8 cellular contexts compared by ENCODE assay signal in the genomic region with DNA sequence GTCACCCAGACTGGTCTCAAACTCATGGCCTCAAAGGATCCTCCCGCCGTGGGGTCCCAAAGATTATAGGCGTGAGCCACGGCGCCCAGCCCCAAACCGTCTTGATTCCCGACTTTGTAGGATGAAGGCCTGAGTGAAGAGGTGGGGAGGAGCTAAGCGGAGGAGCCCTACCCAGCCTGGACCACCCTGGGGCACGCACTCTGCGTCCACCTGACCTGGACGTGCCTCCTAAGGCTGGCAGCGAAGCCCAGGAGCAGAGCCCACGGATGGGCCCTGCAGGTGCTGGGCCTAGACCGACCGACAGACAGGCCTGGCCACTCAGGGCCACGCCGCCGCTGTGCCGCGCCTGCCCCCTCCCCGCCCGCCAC. TPM values are rescaled to one million over a fixed set of nuclear protein-coding genes. Genes with fewer than 3 reads are reported as not detected.
DNase-seq lines count a peak whose midpoint lies in the region; ATAC-seq and TF ChIP-seq lines count a peak whose summit lies in the region.
"Not testable (repeated sequence)": the region's sequence is repeated elsewhere in the genome, so short reads cannot be mapped to it uniquely, and the experiment has no call there.

No MANE protein-coding gene starts in this region.

- H3K4me1 ChIP-seq in DND-41 (ENCODE audit: insufficient read depth, low read length) (peaks cover 52% of the 10 kb centered on the region), Loucy (ENCODE audit: insufficient read depth, low read length, poor library complexity, severe bottlenecking) (peaks cover 34% of the 10 kb centered on the region), subcutaneous abdominal adipose tissue (ENCODE audit: control insufficient read depth in 5 of 5, insufficient read depth in 5 of 5, low read length in 5 of 5) (peaks cover 0 to 32% (median 19%) of the 10 kb centered on the region in 5 donors)
- H3K4me1 ChIP-seq in HEK293 (ENCODE audit: control insufficient read depth, insufficient read depth, low read length); breast epithelium: not testable (repeated sequence)
- H3K4me1 ChIP-seq in naive thymus-derived CD4-positive, alpha-beta T cell (ENCODE audit: control insufficient read depth in 2 of 2, insufficient read depth in 2 of 2, low read length in 2 of 2): peaks cover 13 to 14% of the 10 kb centered on the region in 2 donors

- peak overlapping the region; percentile 87 to 93 (median 91) for H3K27ac Mint-ChIP-seq in naive thymus-derived CD4-positive, alpha-beta T cell

- not testable (repeated sequence) for H3K9me2 ChIP-seq in Loucy (replicated peaks; ENCODE audit: low read depth, low read length)

- TF ChIP-seq CTCF in DND-41 (IDR thresholded peaks at IDR 0.05; ENCODE audit: borderline replicate concordance, extremely low read depth, low read length, poor library complexity, severe bottlenecking); HEK293 (tag by site-specific recombination; IDR thresholded peaks at IDR 0.05); Loucy (conservative IDR thresholded peaks at IDR 0.05; ENCODE audit: low read length); VCaP (conservative IDR thresholded peaks at IDR 0.05); breast epithelium (IDR thresholded peaks at IDR 0.05): not testable (repeated sequence)

- peak overlapping the region; percentile 71 for H2AFZ ChIP-seq in DND-41 (ENCODE audit: low read depth, low read length)
- H2AFZ ChIP-seq in Loucy (ENCODE audit: low read length): not testable (repeated sequence)

- peak overlapping the region; percentile 87 for H3K4me2 ChIP-seq in DND-41 (ENCODE audit: insufficient read depth, low read length)
- H3K4me2 ChIP-seq in Loucy (ENCODE audit: low read depth, low read length, poor library complexity, severe bottlenecking): peak overlapping the region; percentile 96

- H3K79me2 ChIP-seq in DND-41 (ENCODE audit: insufficient read depth, low read length) (peaks cover 96% of the 10 kb centered on the region), Loucy (ENCODE audit: insufficient read depth, low read length) (peaks cover 84% of the 10 kb centered on the region)

- H3F3A ChIP-seq in Loucy (ENCODE audit: low read depth): not testable (repeated sequence)

- H3K36me3 Mint-ChIP-seq in naive thymus-derived CD4-positive, alpha-beta T cell: not testable (repeated sequence)

- intact Hi-C loops in breast epithelium (cut with DNase I; ENCODE audit: low total_unique reads): not testable (repeated sequence)
- intact Hi-C loops in Right ventricle myocardium superior (cut with DNase I): loop anchor here (10.0 kb wide), 1 partner anchor 77 kb away; no protein-coding TSS in a partner anchor
- intact Hi-C loops in naive thymus-derived CD4-positive, alpha-beta T cell (cut with micrococcal nuclease): loop anchor here (5.0 to 10.0 kb wide), 4 partner anchors 311 to 1117 kb away; no protein-coding TSS in a partner anchor

- H3K36me3 ChIP-seq in DND-41 (ENCODE audit: insufficient read depth, low read length): peaks cover 40% of the 10 kb centered on the region
- peaks cover 0 to 39% of the 10 kb centered on the region in 2 experiments; a peak in 2 of 3 replicates for H3K36me3 ChIP-seq in HEK293 (ENCODE audit: control insufficient read depth in 2 of 2, insufficient read depth in 1 of 2, low read length in 2 of 2)
- H3K36me3 ChIP-seq in Loucy (ENCODE audit: insufficient read depth, low read length); breast epithelium; subcutaneous abdominal adipose tissue (ENCODE audit: control insufficient read depth in 5 of 5, insufficient read depth in 5 of 5, low read length in 5 of 5): not testable (repeated sequence)
- peaks cover 0 to 12% (median 0%) of the 10 kb centered on the region in 3 experiments for H3K36me3 ChIP-seq in naive thymus-derived CD4-positive, alpha-beta T cell (ENCODE audit: control insufficient read depth in 2 of 3, insufficient read depth in 3 of 3, low read length in 3 of 3)

- CTCF ChIA-PET in HEK293 (lab: Yijun Ruan, JAX): interaction anchor here (0.6 to 2.5 kb wide), 6 partner anchors 8 to 933 kb away, joined by 3 to 16 read pairs (median 3); no protein-coding TSS in a partner anchor
- CTCF ChIA-PET in naive thymus-derived CD4-positive, alpha-beta T cell (lab: Charles Lee): interaction anchor here (1.1 to 1.6 kb wide), 2 partner anchors 20 to 338 kb away, joined by 3 read pairs; no protein-coding TSS in a partner anchor

- POLR2A ChIA-PET in HEK293 (lab: Yijun Ruan, JAX): interaction anchor here (0.6 to 1.1 kb wide), 2 partner anchors 18 to 336 kb away, joined by 3 to 6 read pairs; no protein-coding TSS in a partner anchor
- POLR2A ChIA-PET in naive thymus-derived CD4-positive, alpha-beta T cell (lab: Charles Lee): interaction anchor here (1.3 kb wide), 1 partner anchor 388 kb away, joined by 3 read pairs; no protein-coding TSS in a partner anchor

- ATAC-seq in DND-41 (ENCODE audit: insufficient read depth, low read depth) (peak; percentile 14), Right ventricle myocardium superior (ENCODE audit: poor library complexity) (peak; percentile 11)
- ATAC-seq in naive thymus-derived CD4-positive, alpha-beta T cell: not testable (repeated sequence)

- not testable (repeated sequence) for DNase-seq in DND-41; breast epithelium (ENCODE audit: low spot score in 2 of 2); Right ventricle myocardium superior
- peak in 3 of 9 donors; percentile 7 to 30 (median 7) for DNase-seq in naive thymus-derived CD4-positive, alpha-beta T cell

- not testable (repeated sequence) for H3K9me3 ChIP-seq in DND-41 (ENCODE audit: insufficient read depth, low read length, severe bottlenecking); HEK293 (ENCODE audit: control insufficient read depth, insufficient read depth, low read depth, low read length); Loucy (ENCODE audit: insufficient read depth, low read depth, low read length); breast epithelium; naive thymus-derived CD4-positive, alpha-beta T cell (ENCODE audit: control insufficient read depth in 2 of 3, low read length in 3 of 3); subcutaneous abdominal adipose tissue (ENCODE audit: control insufficient read depth in 5 of 5, low read length in 5 of 5)

- not testable (repeated sequence) for TF ChIP-seq POLR2A in breast epithelium (IDR thresholded peaks at IDR 0.05)

- not testable (repeated sequence) for H3K27me3 ChIP-seq in DND-41 (ENCODE audit: insufficient read depth, low read length, poor library complexity); Loucy (ENCODE audit: insufficient read depth, low read length, poor library complexity, severe bottlenecking); breast epithelium; naive thymus-derived CD4-positive, alpha-beta T cell (ENCODE audit: control insufficient read depth in 2 of 2, insufficient read depth in 2 of 2, low read length in 2 of 2); subcutaneous abdominal adipose tissue (ENCODE audit: control insufficient read depth in 5 of 5, insufficient read depth in 4 of 5, low read length in 5 of 5)

- H3K27ac ChIP-seq in DND-41 (ENCODE audit: low read length) (peak overlapping the region; percentile 95), HEK293 (ENCODE audit: extremely low read depth, low read depth, low read length) (peak overlapping the region; percentile 88; the same call in 1 of the 2 replicates), VCaP (peak overlapping the region; percentile 81), breast epithelium (peak overlapping the region; percentile 10 to 48)
- peak overlapping the region; percentile 78 for H3K27ac ChIP-seq in naive thymus-derived CD4-positive, alpha-beta T cell (ENCODE audit: low read depth, low read length)
- H3K27ac ChIP-seq in subcutaneous abdominal adipose tissue (ENCODE audit: low read depth, low read length): not testable (repeated sequence)

- peaks cover 53% of the 10 kb centered on the region for H4K20me1 ChIP-seq in DND-41 (ENCODE audit: insufficient read depth, low read length)
- peaks cover 49% of the 10 kb centered on the region for H4K20me1 ChIP-seq in Loucy (ENCODE audit: insufficient read depth, low read length, poor library complexity, severe bottlenecking)

- H3K9me3 Mint-ChIP-seq in naive thymus-derived CD4-positive, alpha-beta T cell: not testable (repeated sequence)

- H3K4me3 ChIP-seq in DND-41 (ENCODE audit: low read depth in 1 of 2, low read length in 2 of 2) (peak overlapping the region; percentile 24 to 91; a peak in 3 of 4 replicates), HEK293 (ENCODE audit: low read depth, low read length) (peak overlapping the region; percentile 58), Loucy (ENCODE audit: low read length, poor library complexity, severe bottlenecking) (peak overlapping the region; percentile 99), breast epithelium (peak overlapping the region; percentile 68 to 84 (median 77)), subcutaneous abdominal adipose tissue (ENCODE audit: low read depth in 1 of 5, low read length in 5 of 5) (peak overlapping the region; percentile 35 to 61 (median 54))
- peak overlapping the region; percentile 68 for H3K4me3 ChIP-seq in naive thymus-derived CD4-positive, alpha-beta T cell (ENCODE audit: low read length)

- H3K27me3 Mint-ChIP-seq in naive thymus-derived CD4-positive, alpha-beta T cell: not testable (repeated sequence)

- H3K9ac ChIP-seq in DND-41 (ENCODE audit: low read depth, low read length) (peak overlapping the region; percentile 99), Loucy (ENCODE audit: low read depth, low read length, poor library complexity, severe bottlenecking) (peak overlapping the region; percentile 99), subcutaneous abdominal adipose tissue (ENCODE audit: low read length in 5 of 5) (peak overlapping the region in 3 of 5 donors; percentile 11 to 40 (median 30))

- H3K4me1 Mint-ChIP-seq in naive thymus-derived CD4-positive, alpha-beta T cell: peaks cover 25 to 51% (median 39%) of the 10 kb centered on the region in 7 donors

- peak overlapping the region; percentile 79 to 93 (median 89) for H3K4me3 Mint-ChIP-seq in naive thymus-derived CD4-positive, alpha-beta T cell

RNA-seq across cellular contexts. Expression of gene MZT2A, which starts 0.7 kb away (rescaled TPM):
- total RNA-seq in breast epithelium: 10 to 100 TPM; 39.8 to 50.5 (median 50.2) TPM
- 337 TPM for total RNA-seq in Right ventricle myocardium superior
- total RNA-seq in naive thymus-derived CD4-positive, alpha-beta T cell: 100 to 1,000 TPM in 3 of 5 experiments, 10 to 100 TPM in 2; 44.9 to 134 (median 101) TPM
- polyA plus RNA-seq in naive thymus-derived CD4-positive, alpha-beta T cell: 100 to 1,000 TPM; 117 to 144 TPM

RNA-seq across cellular contexts. Expression of gene TUBA3D, which starts 15.5 kb away (rescaled TPM):
- total RNA-seq in breast epithelium: not detected
- total RNA-seq in Right ventricle myocardium superior: 113 TPM
- not detected for total RNA-seq in naive thymus-derived CD4-positive, alpha-beta T cell
- polyA plus RNA-seq in naive thymus-derived CD4-positive, alpha-beta T cell: not detected

RNA-seq across cellular contexts. Expression of gene CCDC74A, which starts 36.2 kb away (rescaled TPM):
- total RNA-seq in breast epithelium (100 to 1,000 TPM in 1 of 3 donors, 10 to 100 TPM in 1, 1 to 10 TPM in 1; 8.2 to 100 (median 61.3) TPM), Right ventricle myocardium superior (0.35 TPM)
- 1 to 10 TPM in 1 of 5 experiments, under 1 TPM in 3, not detected in 1; 0.38 to 2.4 (median 0.71) TPM for total RNA-seq in naive thymus-derived CD4-positive, alpha-beta T cell
- not detected for polyA plus RNA-seq in naive thymus-derived CD4-positive, alpha-beta T cell

Comparison
In these comparisons a context has a peak if more than half of its experiments do, and no peak if none do; other contexts are left out.
1. H3K9ac ChIP-seq: peak in every context shown above with its lines; median percentile 99 in DND-41; 99 in Loucy; 30 in subcutaneous abdominal adipose tissue.
2. RNA of gene TUBA3D, which starts 15.5 kb away (total RNA-seq): 113 TPM in Right ventricle myocardium superior (single experiment); not detected in breast epithelium and not detected in naive thymus-derived CD4-positive, alpha-beta T cell; every median in the first group is over 100 times any median in the second.
3. Peak in every context shown above with its lines, with median percentiles within 50 percentile points of each other: H3K4me3 ChIP-seq.